Comparison of ENCODE assay signal across 1 cellular context in genomic region chr7:102064361-102065025, GRCh38.
TF ChIP-seq lines count a peak whose summit lies in the region.

No MANE protein-coding gene starts in this region.

TF ChIP-seq in GM12878, 131 proteins besides CTCF, POLR2A, EP300 and RAD21 (continued from another document):
- TF ChIP-seq REST (IDR thresholded peaks at IDR 0.05; ENCODE audit: low read depth, low read length) (no peak), BCL3 (IDR thresholded peaks at IDR 0.05; ENCODE audit: borderline replicate concordance, insufficient read depth, low read depth, low read length, poor library complexity, severe bottlenecking) (no peak), RB1 (IDR thresholded peaks at IDR 0.05; ENCODE audit: borderline replicate concordance) (no peak), ZNF687 (IDR thresholded peaks at IDR 0.05) (no peak), TBL1XR1 (IDR thresholded peaks at IDR 0.05; ENCODE audit: low read depth, low read length) (no peak), TCF3 (IDR thresholded peaks at IDR 0.05; ENCODE audit: borderline replicate concordance, insufficient read depth, low read depth, low read length) (no peak)
